ENCODE assay signal across 22 cellular contexts in the genomic region with DNA sequence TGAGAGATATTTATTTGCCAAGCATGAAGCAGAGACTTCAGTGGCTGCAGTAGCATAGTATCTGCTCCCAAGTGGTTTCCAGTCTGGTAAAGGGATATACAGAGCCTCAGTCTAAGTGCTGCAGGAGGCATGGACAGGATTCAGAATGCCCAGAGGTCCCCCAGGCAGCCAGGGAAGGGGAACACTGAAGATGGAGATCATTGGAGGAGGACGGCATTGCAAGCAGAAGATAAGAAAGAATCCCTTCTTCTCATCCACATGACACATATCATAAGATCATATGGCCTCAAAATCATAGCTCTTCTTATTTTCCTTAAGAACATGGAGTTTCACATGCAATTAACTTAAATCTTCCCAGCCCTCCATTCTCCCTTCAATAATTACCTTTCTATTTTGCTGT.
A peak's percentile ranks its signal among the peaks of the same experiment; 100 is the strongest.
DNase-seq lines count a peak whose midpoint lies in the region; ATAC-seq and TF ChIP-seq lines count a peak whose summit lies in the region.
"Had no signal": no experiment of that assay in that cellular context is flagged by ENCODE, and none has a peak within 500 bp of the region (broad histone marks: within the 10 kb centered on the region; RNA-seq: fewer than 3 reads in every experiment).

No MANE protein-coding gene starts in this region.

- no peaks in the 10 kb centered on the region for H3K27me3 ChIP-seq in body of pancreas
- H3K27me3 ChIP-seq: BE2C; BLaER1 treated with 17β-estradiol and CSF1 and Interleukin-3, amounts not matched to agents 10 nM and 100 nM had no signal

- no peak for ATAC-seq in activated T-cell treated with anti-CD3 and anti-CD28 coated beads, Interleukin-2, amount 50 U/mL, for 72 hours (replicated peaks in 1 of 2)
- ATAC-seq in body of pancreas (no peak), HG02840 (IDR thresholded peaks at IDR 0.05; ENCODE audit: low FRiP score, unreplicated experiment) (no peak)
- ATAC-seq: A549, GM23338 had no signal

- H3K9me3 Mint-ChIP-seq in activated T-cell treated with anti-CD3 and anti-CD28 coated beads, Interleukin-2, amount 50 U/mL, for 72 hours = no peaks in the 10 kb centered on the region
- H3K9me3 Mint-ChIP-seq: CD4-positive, alpha-beta T cell; GM23338; HFFc6 had no signal

- no peak for DNase-seq in activated T-cell treated with anti-CD3 and anti-CD28 coated beads, Interleukin-2, amount 50 U/mL, for 72 hours
- DNase-seq in activated T-cell treated with anti-CD3 and anti-CD28 coated beads for 4 hours (no peak), SK-MEL-5 (ENCODE audit: low read depth, low spot score) (peak; percentile 53), foreskin melanocyte (peak; percentile 64), body of pancreas (no peak)
- DNase-seq: 8988T; ACHN; AML-193; BE2C; CD4-positive, alpha-beta T cell; CD8-positive, alpha-beta memory T cell; DMS 273 treated with DMSO at 0.1 percent for 48 hours; DMS79; EL; GDM1; H9; HFFc6 had no signal

- H3K9me3 ChIP-seq in body of pancreas = no peaks in the 10 kb centered on the region
- H3K9me3 ChIP-seq: A549, BE2C had no signal

- H3K4me1 Mint-ChIP-seq in activated T-cell treated with anti-CD3 and anti-CD28 coated beads, Interleukin-2, amount 50 U/mL, for 72 hours (ENCODE audit: low read depth) = peaks cover 13% of the 10 kb centered on the region
- H3K4me1 Mint-ChIP-seq: CD14-positive monocyte; CD8-positive, alpha-beta memory T cell had no signal

- no peaks in the 10 kb centered on the region for H3K27me3 Mint-ChIP-seq in activated T-cell treated with anti-CD3 and anti-CD28 coated beads, Interleukin-2, amount 50 U/mL, for 72 hours (ENCODE audit: low read depth)
- H3K27me3 Mint-ChIP-seq: CD4-positive, alpha-beta T cell; CD8-positive, alpha-beta memory T cell had no signal

- TF ChIP-seq POLR2A in body of pancreas (IDR thresholded peaks at IDR 0.05) = no peak

- H3K27ac Mint-ChIP-seq in activated T-cell treated with anti-CD3 and anti-CD28 coated beads, Interleukin-2, amount 50 U/mL, for 72 hours = peak overlapping the region; percentile 39
- H3K27ac Mint-ChIP-seq: CD14-positive monocyte; CD4-positive, alpha-beta T cell; CD8-positive, alpha-beta memory T cell; GM23338; H9; HFFc6 had no signal

- no peaks in the 10 kb centered on the region for H3K36me3 Mint-ChIP-seq in activated T-cell treated with anti-CD3 and anti-CD28 coated beads, Interleukin-2, amount 50 U/mL, for 72 hours (ENCODE audit: insufficient read depth in 2 of 2)
- H3K36me3 Mint-ChIP-seq: CD14-positive monocyte had no signal

- intact Hi-C loops in body of pancreas (cut with DNase I) = no loop called here

- in situ Hi-C loops in SK-MEL-5 (cut with HindIII; ENCODE audit: low pct_unique_long_range_greater_than_20kb, low sequenced_read_pairs) = no loop called here

- H3K36me3 ChIP-seq in body of pancreas (replicated peaks in 1 of 2; ENCODE audit: insufficient read depth in 1 of 2, low read depth in 2 of 2) = no peaks in the 10 kb centered on the region
- H3K36me3 ChIP-seq: BE2C had no signal

- 92% methylated on average over 1 of the region's 1 CpG for WGBS in body of pancreas, 2 donors

- no peak overlapping the region for H3K27ac ChIP-seq in body of pancreas
- H3K27ac ChIP-seq: A549; BLaER1 treated with 17β-estradiol and CSF1 and Interleukin-3, amounts not matched to agents 10 nM and 100 nM had no signal

- no peak overlapping the region for H3K4me3 Mint-ChIP-seq in activated T-cell treated with anti-CD3 and anti-CD28 coated beads, Interleukin-2, amount 50 U/mL, for 72 hours
- H3K4me3 Mint-ChIP-seq: CD14-positive monocyte; CD4-positive, alpha-beta T cell; CD8-positive, alpha-beta memory T cell; GM23338; H9; HFFc6 had no signal

- H3K4me3 ChIP-seq in body of pancreas = no peak overlapping the region
- H3K4me3 ChIP-seq: A549; BLaER1 treated with 17β-estradiol and CSF1 and Interleukin-3, amounts not matched to agents 10 nM and 100 nM; GM23338 had no signal

- H3K4me1 ChIP-seq in body of pancreas = peaks cover 18% of the 10 kb centered on the region
- H3K4me1 ChIP-seq: A549 had no signal

- no peak for TF ChIP-seq CTCF in body of pancreas (IDR thresholded peaks at IDR 0.05)

Comparison
In these comparisons a context has a peak if more than half of its experiments do, and no peak if none do; other contexts are left out.
1. DNase-seq: peak in SK-MEL-5 (single experiment) and foreskin melanocyte (single experiment); none in activated T-cell treated with anti-CD3 and anti-CD28 coated beads, Interleukin-2, amount 50 U/mL, for 72 hours (0 of 2), activated T-cell treated with anti-CD3 and anti-CD28 coated beads for 4 hours (single experiment) and body of pancreas (0 of 4).